Comparison of ENCODE assay signal across 9 cellular contexts in the genomic region with DNA sequence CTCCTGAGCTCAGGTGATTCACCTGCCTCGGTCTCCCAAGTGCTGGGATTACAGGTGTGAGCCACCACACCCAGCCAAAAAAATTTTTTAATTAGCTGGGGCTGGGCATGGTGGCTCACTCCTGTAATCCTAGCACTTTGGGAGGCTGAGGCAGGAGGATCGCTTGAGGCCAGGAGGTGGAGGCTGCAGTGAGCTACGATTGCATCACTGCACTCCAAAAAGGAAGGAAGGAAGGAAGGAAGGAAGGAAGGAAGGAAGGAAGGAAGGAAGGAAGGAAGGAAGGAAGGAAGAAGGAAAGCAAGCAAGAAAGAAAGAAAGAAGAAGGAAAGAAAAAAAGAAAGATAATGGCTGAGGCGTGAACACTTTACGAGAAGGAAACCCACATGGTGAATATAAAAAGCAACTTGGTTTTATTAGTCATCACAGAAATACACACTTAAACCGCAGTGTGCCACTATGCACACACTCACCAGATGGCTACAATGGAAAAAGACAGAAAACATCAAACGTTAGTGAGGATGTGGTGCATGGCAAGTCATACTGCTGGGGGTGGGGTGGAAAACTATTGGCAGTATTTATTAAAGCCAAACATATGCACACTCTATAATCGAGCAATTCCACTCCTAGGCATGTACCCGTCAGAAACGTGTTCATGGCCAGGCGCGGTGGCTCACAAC. TPM values are rescaled to one million over a fixed set of nuclear protein-coding genes. Genes with fewer than 3 reads are reported as not detected.
DNase-seq lines count a peak whose midpoint lies in the region; ATAC-seq and TF ChIP-seq lines count a peak whose summit lies in the region.
"Had no signal": no experiment of that assay in that cellular context is flagged by ENCODE, and none has a peak within 500 bp of the region (broad histone marks: within the 10 kb centered on the region; RNA-seq: fewer than 3 reads in every experiment).

No MANE protein-coding gene starts in this region.

- intact Hi-C loops in Caco-2 (cut with micrococcal nuclease; ENCODE audit: unreplicated experiment) (no loop called here), gastrocnemius medialis (cut with DNase I; ENCODE audit: low total_unique reads) (no loop called here)

- peaks cover 12% of the 10 kb centered on the region for H3K27me3 Mint-ChIP-seq in Caco-2 (ENCODE audit: insufficient read depth, unreplicated experiment)

- H3K4me3 Mint-ChIP-seq in Caco-2 (ENCODE audit: unreplicated experiment) = no peak overlapping the region

- H3K27me3 ChIP-seq in Caco-2 (replicated peaks; ENCODE audit: control insufficient read depth, insufficient read depth, low read length) = no peaks in the 10 kb centered on the region
- H3K27me3 ChIP-seq in gastrocnemius medialis = no peaks in the 10 kb centered on the region

- TF ChIP-seq POLR2A in gastrocnemius medialis (IDR thresholded peaks at IDR 0.05) = no peak

- H3K4me1 ChIP-seq in Caco-2 (no peaks in the 10 kb centered on the region; the same call in 1 of the 2 replicates), gastrocnemius medialis (no peaks in the 10 kb centered on the region)

- in situ Hi-C loops in gastrocnemius medialis (cut with MboI; ENCODE audit: low sequenced_read_pairs in 4 of 4) = no loop called here

- CTCF ChIA-PET in Caco-2 (lab: Charles Lee) = no interaction called here

- no peak overlapping the region for H3K27ac ChIP-seq in gastrocnemius medialis
- H3K27ac ChIP-seq: skin epidermis had no signal

- peak; percentile 94 for DNase-seq in HFF-Myc (ENCODE audit: extremely low read depth, low read depth)
- peak; percentile 2 for DNase-seq in T-helper 22 cell (ENCODE audit: low read depth)
- DNase-seq in brain pericyte (ENCODE audit: low read depth, low spot score) = peak; percentile 18
- peak; percentile 32 to 58 (median 58) for DNase-seq in stimulated activated CD4-positive, alpha-beta T cell treated with anti-CD3 and anti-CD28 coated beads, TNF-alpha, amount 100 ng/mL, for 48 hours (ENCODE audit: low read depth in 3 of 3)
- no peak for DNase-seq in Caco-2
- no peak for DNase-seq in gastrocnemius medialis
- DNase-seq in ureter (ENCODE audit: low spot score) = no peak
- no peak for DNase-seq in mesenteric fat pad (ENCODE audit: low spot score)

- H3K36me3 Mint-ChIP-seq in Caco-2 (ENCODE audit: insufficient read depth, unreplicated experiment) = no peaks in the 10 kb centered on the region

- ATAC-seq in gastrocnemius medialis = no peak

- H3K4me3 ChIP-seq in HFF-Myc (replicated peaks; ENCODE audit: low read depth, low read length) = no peak overlapping the region
- no peak overlapping the region for H3K4me3 ChIP-seq in Caco-2 (ENCODE audit: low read depth, low read length)
- H3K4me3 ChIP-seq in gastrocnemius medialis = no peak overlapping the region
- H3K4me3 ChIP-seq: skin epidermis had no signal

- H3K9me3 Mint-ChIP-seq in Caco-2 (ENCODE audit: unreplicated experiment) = no peaks in the 10 kb centered on the region

- no peaks in the 10 kb centered on the region for H3K36me3 ChIP-seq in Caco-2 (ENCODE audit: control insufficient read depth, insufficient read depth, low read length)
- H3K36me3 ChIP-seq in gastrocnemius medialis = no peaks in the 10 kb centered on the region

- POLR2A ChIA-PET in Caco-2 (lab: Charles Lee) = no interaction called here

- BruUV-seq in Caco-2 (replicated peaks; lab: Mats Ljungman, UMichigan) = no TSS peak

- no peaks in the 10 kb centered on the region for H3K9me3 ChIP-seq in Caco-2
- no peaks in the 10 kb centered on the region for H3K9me3 ChIP-seq in gastrocnemius medialis

- H3K27ac Mint-ChIP-seq in Caco-2 (ENCODE audit: unreplicated experiment) = no peak overlapping the region

- no peaks in the 10 kb centered on the region for H3K4me1 Mint-ChIP-seq in Caco-2 (ENCODE audit: low read depth, unreplicated experiment)

- no peak for TF ChIP-seq CTCF in HFF-Myc (IDR thresholded peaks at IDR 0.05; ENCODE audit: low read depth, low read length, missing control alignments)
- TF ChIP-seq CTCF in Caco-2 (IDR thresholded peaks at IDR 0.05; ENCODE audit: insufficient read depth in 1 of 2, low read depth in 1 of 2, low read length in 1 of 2, severe bottlenecking in 1 of 2, unreplicated experiment in 1 of 2) = no peak
- TF ChIP-seq CTCF in gastrocnemius medialis (IDR thresholded peaks at IDR 0.05 in 4 of 5, conservative IDR thresholded peaks at IDR 0.05 in 1 of 5) = no peak

RNA-seq across cellular contexts. Expression of gene CCL26, which starts 4.4 kb away (rescaled TPM):
- total RNA-seq in Caco-2 (2022) = not detected in 2 replicates
- not detected for total RNA-seq in gastrocnemius medialis
- 1.1 TPM for total RNA-seq in ureter
- total RNA-seq in mesenteric fat pad = 21.4 TPM

RNA-seq across cellular contexts. Expression of gene CCL24, which starts 37.2 kb away (rescaled TPM):
- total RNA-seq in Caco-2 (2022) = not detected in 2 replicates
- not detected for total RNA-seq in gastrocnemius medialis
- not detected for total RNA-seq in ureter
- total RNA-seq in mesenteric fat pad = not detected

RNA-seq across cellular contexts. Expression of gene HIP1, which starts 37.7 kb away (rescaled TPM):
- total RNA-seq in Caco-2 (2022) (13.7 and 14.8 TPM in 2 replicates), gastrocnemius medialis (10 to 100 TPM in 1 of 4 donors, 1 to 10 TPM in 3; 5.8 to 11.1 (median 7.9) TPM), ureter (31.6 TPM), mesenteric fat pad (38.4 TPM)

Comparison
In these comparisons a context has a peak if more than half of its experiments do, and no peak if none do; other contexts are left out.
1. DNase-seq: peak in HFF-Myc (single experiment), T-helper 22 cell (single experiment), brain pericyte (single experiment) and stimulated activated CD4-positive, alpha-beta T cell treated with anti-CD3 and anti-CD28 coated beads, TNF-alpha, amount 100 ng/mL, for 48 hours (3 of 3); none in Caco-2 (0 of 2), gastrocnemius medialis (0 of 2), ureter (single experiment) and mesenteric fat pad (single experiment).
2. RNA of gene CCL26, which starts 4.4 kb away (total RNA-seq): 21.4 TPM in mesenteric fat pad (single experiment); 1.1 TPM in ureter (single experiment), not detected in Caco-2 and not detected in gastrocnemius medialis; every median in the first group is over 10 times any median in the second.